Comparison of ENCODE assay signal across 8 cellular contexts in genomic region chr1:212951058-212951923, GRCh38. TPM values are rescaled to one million over a fixed set of nuclear protein-coding genes. Genes with fewer than 3 reads are reported as not detected.
A peak's percentile ranks its signal among the peaks of the same experiment; 100 is the strongest.
DNase-seq lines count a peak whose midpoint lies in the region; ATAC-seq and TF ChIP-seq lines count a peak whose summit lies in the region.

No MANE protein-coding gene starts in this region.

- TF ChIP-seq CTCF in dorsolateral prefrontal cortex (IDR thresholded peaks at IDR 0.05 in 54 of 56, conservative IDR thresholded peaks at IDR 0.05 in 2 of 56; ENCODE audit: low read depth in 1 of 56, partially characterized antibody in 56 of 56), result no peak

- no peak for TF ChIP-seq RAD21 in Ishikawa (IDR thresholded peaks at IDR 0.05; ENCODE audit: low read depth)

- intact Hi-C loops in dorsolateral prefrontal cortex (cut with DNase I), result no loop called here

- peak overlapping the region; percentile 58 to 82 (median 78) for H3K4me3 Mint-ChIP-seq in naive thymus-derived CD8-positive, alpha-beta T cell

- ATAC-seq in GM18511 (IDR thresholded peaks at IDR 0.05; ENCODE audit: unreplicated experiment), result peak; percentile 4
- no peak for ATAC-seq in naive thymus-derived CD8-positive, alpha-beta T cell
- ATAC-seq in GM21825 (IDR thresholded peaks at IDR 0.05; ENCODE audit: unreplicated experiment), result no peak

- peaks cover 3 to 16% (median 13%) of the 10 kb centered on the region in 4 donors for H3K4me1 Mint-ChIP-seq in naive thymus-derived CD8-positive, alpha-beta T cell

- peaks cover 0 to 6% (median 0%) of the 10 kb centered on the region in 9 donors for H3K9me3 Mint-ChIP-seq in naive thymus-derived CD8-positive, alpha-beta T cell

- no peak for TF ChIP-seq EP300 in Ishikawa (IDR thresholded peaks at IDR 0.05; ENCODE audit: borderline replicate concordance)

- DNase-seq in dorsolateral prefrontal cortex (peak in 2 of 10 donors; percentile 31 to 44), NCI-H345 treated with DMSO at 0.1 percent for 48 hours (lab: John Stamatoyannopoulos, UW; ENCODE audit: unreplicated experiment) (no peak), DMS153 (lab: John Stamatoyannopoulos, UW) (no peak), GOT3 (lab: John Stamatoyannopoulos, UW) (no peak)
- DNase-seq in naive thymus-derived CD8-positive, alpha-beta T cell, result no peak

- H3K27ac ChIP-seq in dorsolateral prefrontal cortex, result peak overlapping the region in 6 of 59 donors; percentile 13 to 70 (median 30)

- POLR2A ChIA-PET in naive thymus-derived CD8-positive, alpha-beta T cell (lab: Charles Lee), result no interaction called here

- H3K4me3 ChIP-seq in dorsolateral prefrontal cortex, result peak overlapping the region; percentile 29 to 84 (median 67)

- H3K27me3 Mint-ChIP-seq in naive thymus-derived CD8-positive, alpha-beta T cell, result peaks cover 26 to 67% (median 60%) of the 10 kb centered on the region in 5 donors

- H3K27ac Mint-ChIP-seq in naive thymus-derived CD8-positive, alpha-beta T cell, result no peak overlapping the region

- no peaks in the 10 kb centered on the region for H3K36me3 Mint-ChIP-seq in naive thymus-derived CD8-positive, alpha-beta T cell

- H3K27me3 ChIP-seq in dorsolateral prefrontal cortex, result peaks cover 0 to 12% (median 0%) of the 10 kb centered on the region in 45 donors

TF ChIP-seq in Ishikawa, 13 proteins besides CTCF, POLR2A, EP300 and RAD21:
- TF ChIP-seq, protein P1, sequence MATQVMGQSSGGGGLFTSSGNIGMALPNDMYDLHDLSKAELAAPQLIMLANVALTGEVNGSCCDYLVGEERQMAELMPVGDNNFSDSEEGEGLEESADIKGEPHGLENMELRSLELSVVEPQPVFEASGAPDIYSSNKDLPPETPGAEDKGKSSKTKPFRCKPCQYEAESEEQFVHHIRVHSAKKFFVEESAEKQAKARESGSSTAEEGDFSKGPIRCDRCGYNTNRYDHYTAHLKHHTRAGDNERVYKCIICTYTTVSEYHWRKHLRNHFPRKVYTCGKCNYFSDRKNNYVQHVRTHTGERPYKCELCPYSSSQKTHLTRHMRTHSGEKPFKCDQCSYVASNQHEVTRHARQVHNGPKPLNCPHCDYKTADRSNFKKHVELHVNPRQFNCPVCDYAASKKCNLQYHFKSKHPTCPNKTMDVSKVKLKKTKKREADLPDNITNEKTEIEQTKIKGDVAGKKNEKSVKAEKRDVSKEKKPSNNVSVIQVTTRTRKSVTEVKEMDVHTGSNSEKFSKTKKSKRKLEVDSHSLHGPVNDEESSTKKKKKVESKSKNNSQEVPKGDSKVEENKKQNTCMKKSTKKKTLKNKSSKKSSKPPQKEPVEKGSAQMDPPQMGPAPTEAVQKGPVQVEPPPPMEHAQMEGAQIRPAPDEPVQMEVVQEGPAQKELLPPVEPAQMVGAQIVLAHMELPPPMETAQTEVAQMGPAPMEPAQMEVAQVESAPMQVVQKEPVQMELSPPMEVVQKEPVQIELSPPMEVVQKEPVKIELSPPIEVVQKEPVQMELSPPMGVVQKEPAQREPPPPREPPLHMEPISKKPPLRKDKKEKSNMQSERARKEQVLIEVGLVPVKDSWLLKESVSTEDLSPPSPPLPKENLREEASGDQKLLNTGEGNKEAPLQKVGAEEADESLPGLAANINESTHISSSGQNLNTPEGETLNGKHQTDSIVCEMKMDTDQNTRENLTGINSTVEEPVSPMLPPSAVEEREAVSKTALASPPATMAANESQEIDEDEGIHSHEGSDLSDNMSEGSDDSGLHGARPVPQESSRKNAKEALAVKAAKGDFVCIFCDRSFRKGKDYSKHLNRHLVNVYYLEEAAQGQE (IDR thresholded peaks at IDR 0.05; ENCODE audit: low read depth), result no peak
- TF ChIP-seq TEAD4 (IDR thresholded peaks at IDR 0.05) (no peak), MAX (IDR thresholded peaks at IDR 0.05) (no peak), YY1 (IDR thresholded peaks at IDR 0.05; ENCODE audit: low read depth) (no peak), TAF1 (IDR thresholded peaks at IDR 0.05; ENCODE audit: low read depth) (no peak; the same call in 1 of the 2 replicates), NFIC (IDR thresholded peaks at IDR 0.05) (no peak), ZBTB7A (IDR thresholded peaks at IDR 0.05; ENCODE audit: low read depth) (0 out of 2 replicates have a peak, but pooled peaks have one; percentile 11)

RNA-seq across cellular contexts. Expression of gene VASH2, which starts 0.9 kb away (rescaled TPM):
- total RNA-seq in dorsolateral prefrontal cortex, result 10 to 100 TPM in 1 of 120 experiments, 1 to 10 TPM in 119; 1.1 to 10.0 (median 4.5) TPM
- not detected for total RNA-seq in naive thymus-derived CD8-positive, alpha-beta T cell
- polyA plus RNA-seq in naive thymus-derived CD8-positive, alpha-beta T cell, result under 1 TPM in 2 of 3 donors, not detected in 1; 0.30 to 0.68 TPM
